Comparison of ENCODE assay signal across 26 cellular contexts in the genomic region with DNA sequence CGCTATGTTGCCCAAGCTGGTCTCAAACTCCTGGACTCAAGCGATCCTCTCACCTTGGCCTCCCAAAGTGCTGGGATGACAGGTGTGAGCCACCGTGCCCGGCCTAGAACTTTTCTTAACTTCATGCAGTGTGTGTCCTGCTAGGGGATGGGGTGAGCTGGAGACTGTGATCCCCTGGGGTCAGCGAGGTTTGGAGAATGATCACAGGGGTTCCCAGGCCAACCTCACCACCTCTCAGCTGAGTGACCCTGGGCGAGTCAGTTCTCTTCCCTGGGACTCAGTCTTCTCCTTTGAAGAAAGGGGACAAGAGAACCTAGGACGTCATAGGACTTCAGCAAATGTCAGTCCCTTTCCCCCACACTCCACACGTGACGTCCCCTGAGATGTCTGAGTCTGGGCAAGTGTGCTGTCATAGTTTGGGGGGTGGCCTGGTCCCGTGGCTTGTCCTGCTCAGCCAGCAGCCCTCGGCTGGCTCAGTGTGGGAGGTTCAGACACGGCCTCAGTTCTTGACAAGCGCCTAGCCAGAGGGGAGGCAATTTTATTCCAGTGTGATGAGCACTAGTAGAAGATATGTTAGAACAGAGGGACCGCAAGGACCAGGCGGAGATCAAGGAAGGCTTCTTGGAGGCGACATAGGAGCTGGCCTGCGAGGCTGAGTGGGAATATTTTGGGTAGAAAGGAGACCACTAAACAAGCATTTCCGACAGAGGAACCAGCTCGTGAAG. TPM values are rescaled to one million over a fixed set of nuclear protein-coding genes. Genes with fewer than 3 reads are reported as not detected.
DNase-seq lines count a peak whose midpoint lies in the region; ATAC-seq, FAIRE-seq and TF ChIP-seq lines count a peak whose summit lies in the region.
"Had no signal": no experiment of that assay in that cellular context is flagged by ENCODE, and none has a peak within 500 bp of the region (broad histone marks: within the 10 kb centered on the region; RNA-seq: fewer than 3 reads in every experiment).

No MANE protein-coding gene starts in this region.

- H3K4me3 Mint-ChIP-seq in mesothelial cell of epicardium = no peak overlapping the region
- H3K4me3 Mint-ChIP-seq in osteocyte (ENCODE audit: unreplicated experiment) = no peak overlapping the region
- H3K4me3 Mint-ChIP-seq: CD8-positive, alpha-beta T cell had no signal

- ATAC-seq in Right ventricle myocardium superior (ENCODE audit: poor library complexity) = no peak
- ATAC-seq in heart left ventricle = no peak
- peak; percentile 28; the same call in 1 of the 3 replicates for ATAC-seq in K562
- no peak for ATAC-seq in HG02970 (IDR thresholded peaks at IDR 0.05; ENCODE audit: low FRiP score, unreplicated experiment)
- ATAC-seq: CD8-positive, alpha-beta T cell; Panc1 had no signal

- H3K27me3 ChIP-seq in heart left ventricle (no peaks in the 10 kb centered on the region), K562 (ENCODE audit: control insufficient read depth in 2 of 2, insufficient read depth in 2 of 2, low read length in 2 of 2) (peaks cover 37 to 73% of the 10 kb centered on the region in 2 experiments; a peak in 4 of 5 replicates), stomach smooth muscle (ENCODE audit: control insufficient read depth in 1 of 2, insufficient read depth in 2 of 2, low read length in 2 of 2) (no peaks in the 10 kb centered on the region)

- H3K9ac ChIP-seq in K562 (ENCODE audit: insufficient read depth in 1 of 2, low read depth in 2 of 2, low read length in 2 of 2) (no peak overlapping the region), stomach smooth muscle (ENCODE audit: low read length in 2 of 2) (no peak overlapping the region)
- H3K9ac ChIP-seq: KMS-11 had no signal

- no peak overlapping the region for H3K4me3 ChIP-seq in heart left ventricle
- H3K4me3 ChIP-seq in K562 = no peak overlapping the region
- H3K4me3 ChIP-seq in stomach smooth muscle (ENCODE audit: low read length in 2 of 2) = no peak overlapping the region
- H3K4me3 ChIP-seq: SJCRH30 had no signal

- no peaks in the 10 kb centered on the region for H3K36me3 Mint-ChIP-seq in mesothelial cell of epicardium
- no peaks in the 10 kb centered on the region for H3K36me3 Mint-ChIP-seq in osteocyte (ENCODE audit: unreplicated experiment)
- H3K36me3 Mint-ChIP-seq: CD8-positive, alpha-beta T cell had no signal

- POLR2A ChIA-PET in K562 (lab: Yijun Ruan, JAX) = interaction anchor here (0.6 kb wide), 1 partner anchor 244 kb away, joined by 3 read pairs; no protein-coding TSS in a partner anchor

- TF ChIP-seq RAD21 in K562 (CRISPR knock-in tag; conservative IDR thresholded peaks at IDR 0.05 in 1 of 2, IDR thresholded peaks at IDR 0.05 in 1 of 2) = no peak

- peak overlapping the region; percentile 2 for H3K27ac Mint-ChIP-seq in mesothelial cell of epicardium
- H3K27ac Mint-ChIP-seq in osteocyte (ENCODE audit: unreplicated experiment) = no peak overlapping the region
- H3K27ac Mint-ChIP-seq: CD8-positive, alpha-beta T cell had no signal

- H3K4me1 ChIP-seq in heart left ventricle = peaks cover 0 to 18% (median 9%) of the 10 kb centered on the region in 12 donors
- peaks cover 3 to 19% of the 10 kb centered on the region in 2 experiments; a peak in 3 of 5 replicates for H3K4me1 ChIP-seq in K562 (replicated peaks in 1 of 2; ENCODE audit: control insufficient read depth in 2 of 2, insufficient read depth in 2 of 2, low read length in 2 of 2)
- H3K4me1 ChIP-seq in stomach smooth muscle (ENCODE audit: control insufficient read depth, insufficient read depth, low read length) = peaks cover 32% of the 10 kb centered on the region

- no peak for TF ChIP-seq CTCF in heart left ventricle (IDR thresholded peaks at IDR 0.05)
- TF ChIP-seq CTCF in K562 (IDR thresholded peaks at IDR 0.05 in 2 of 3, conservative IDR thresholded peaks at IDR 0.05 in 1 of 3; ENCODE audit: insufficient read depth in 2 of 3, low read depth in 1 of 3, low read length in 3 of 3) = no peak
- TF ChIP-seq CTCF in mesothelial cell of epicardium (IDR thresholded peaks at IDR 0.05; ENCODE audit: unreplicated experiment) = no peak
- no peak for TF ChIP-seq CTCF in osteocyte (IDR thresholded peaks at IDR 0.05)

- H3K4me1 Mint-ChIP-seq in mesothelial cell of epicardium (peaks cover 22% of the 10 kb centered on the region), osteocyte (ENCODE audit: unreplicated experiment) (peaks cover 2% of the 10 kb centered on the region)

- H3K79me2 ChIP-seq in K562 (ENCODE audit: control insufficient read depth, insufficient read depth, low read length) = no peaks in the 10 kb centered on the region

- no peak overlapping the region for H2AFZ ChIP-seq in K562 (ENCODE audit: low read depth, low read length)

- in situ Hi-C loops in K562 (cut with MboI) = no loop called here

- H3K9me3 Mint-ChIP-seq in mesothelial cell of epicardium (no peaks in the 10 kb centered on the region), osteocyte (ENCODE audit: unreplicated experiment) (no peaks in the 10 kb centered on the region)
- H3K9me3 Mint-ChIP-seq: CD8-positive, alpha-beta T cell had no signal

- H3K36me3 ChIP-seq in heart left ventricle (no peaks in the 10 kb centered on the region), K562 (ENCODE audit: control insufficient read depth, insufficient read depth, low read length) (no peaks in the 10 kb centered on the region), stomach smooth muscle (ENCODE audit: control insufficient read depth in 2 of 2, insufficient read depth in 2 of 2, low read length in 2 of 2) (no peaks in the 10 kb centered on the region)
- H3K36me3 ChIP-seq: SJCRH30 had no signal

- no peak for TF ChIP-seq EP300 in K562 (IDR thresholded peaks at IDR 0.05; ENCODE audit: low read length)

- no peaks in the 10 kb centered on the region for H3K9me1 ChIP-seq in K562 (ENCODE audit: control insufficient read depth, insufficient read depth, low read length)

- H3K27ac ChIP-seq in heart left ventricle = no peak overlapping the region
- H3K27ac ChIP-seq in K562 (ENCODE audit: extremely low read depth, low read depth, low read length) = no peak overlapping the region
- peak overlapping the region; percentile 6 for H3K27ac ChIP-seq in stomach smooth muscle (ENCODE audit: low read length)
- H3K27ac ChIP-seq: KMS-11, SJCRH30 had no signal

- CTCF ChIA-PET in K562 (lab: Yijun Ruan, JAX; ENCODE audit: low intra/inter-chr PET ratio) = no interaction called here

- 0 out of 2 replicates have a peak, but pooled peaks cover 5% of the 10 kb centered on the region for H4K20me1 ChIP-seq in K562 (replicated peaks; ENCODE audit: control insufficient read depth, insufficient read depth, low read length)

- H3K27me3 Mint-ChIP-seq in mesothelial cell of epicardium (ENCODE audit: low read depth) (no peaks in the 10 kb centered on the region), osteocyte (ENCODE audit: unreplicated experiment) (peaks cover 16% of the 10 kb centered on the region)

- H3K4me2 ChIP-seq in K562 (ENCODE audit: insufficient read depth, low read length) = no peak overlapping the region
- H3K4me2 ChIP-seq: KMS-11 had no signal

- WGBS in heart left ventricle, 4 donors = 89 to 91% (median 90%) methylated on average over 18 to 19 of the region's 19 CpGs
- 7% methylated on average over 19 of the region's 19 CpGs for WGBS in K562 (ENCODE audit: insufficient coverage, low coverage, missing lambda C conversion rate)

- intact Hi-C loops in Right ventricle myocardium superior (cut with DNase I) = no loop called here
- intact Hi-C loops in heart left ventricle (cut with DNase I) = loop anchor here in 1 of 10 donors (5.0 kb wide), 2 partner anchors 43 to 87 kb away; partner anchors contain the start of gene ELN
- intact Hi-C loops in K562 (cut with micrococcal nuclease) = no loop called here

- H3K9me3 ChIP-seq in heart left ventricle (no peaks in the 10 kb centered on the region), K562 (replicated peaks; ENCODE audit: control insufficient read depth, insufficient read depth, low read depth, low read length) (no peaks in the 10 kb centered on the region), stomach smooth muscle (ENCODE audit: control insufficient read depth in 2 of 2, low read length in 2 of 2) (no peaks in the 10 kb centered on the region)
- H3K9me3 ChIP-seq: SJCRH30 had no signal

- TF ChIP-seq POLR2A in heart left ventricle (IDR thresholded peaks at IDR 0.05) (no peak), K562 (conservative IDR thresholded peaks at IDR 0.05) (no peak)

- BruUV-seq in K562 (replicated peaks; lab: Mats Ljungman, UMichigan) = no TSS peak

- peak; percentile 19 for FAIRE-seq in K562 (lab: Jason Lieb, UNC)
- FAIRE-seq: G401.6, GM18507, GM19239 had no signal

- peak; percentile 40 for DNase-seq in Right ventricle myocardium superior
- no peak for DNase-seq in heart left ventricle
- no peak for DNase-seq in K562 (ENCODE audit: extremely low read depth in 1 of 4, low spot score in 3 of 4)
- no peak for DNase-seq in mesothelial cell of epicardium (ENCODE audit: low spot score in 2 of 2, unreplicated experiment in 2 of 2)
- no peak for DNase-seq in osteocyte (ENCODE audit: extremely low spot score, unreplicated experiment)
- no peak for DNase-seq in activated CD4-positive, CD25-positive, alpha-beta regulatory T cell treated with anti-CD3 and anti-CD28 coated beads, Interleukin-2, amount 50 U/mL, for 72 hours
- DNase-seq: C1 segment of cervical spinal cord; Calu3; CD8-positive, alpha-beta T cell; GOT3; HCEC 1CT; NCI-H1105; NCI-H146; NCI-H2029; NCI-H2171; NCI-H345; NCI-H524 treated with DMSO at 0.1 percent for 48 hours; SJCRH30 had no signal

RNA-seq across cellular contexts. Expression of gene ELN, which starts 43.3 kb away (rescaled TPM):
- 33.2 TPM for total RNA-seq in Right ventricle myocardium superior
- total RNA-seq in heart left ventricle = 10 to 100 TPM; 17.4 to 81.1 (median 42.8) TPM
- 10 to 100 TPM; 37.9 to 68.1 TPM for polyA plus RNA-seq in heart left ventricle
- not detected in 2 replicates for total RNA-seq in K562 (2011; cell fraction: chromatin; rRNA removed; ENCODE audit: low replicate concordance)
- total RNA-seq in K562 (2011; cell fraction: nucleolus; rRNA removed) = not detected in 2 replicates
- total RNA-seq in K562 (2011; cell fraction: nucleoplasm; rRNA removed) = not detected in 2 replicates
- total RNA-seq in K562 (2014; rRNA removed) = not detected in 2 replicates
- not detected in 2 replicates for total RNA-seq in K562 (2014; rRNA removed; fragmentation: Illumina TruSeq; extraction: Trizol)
- not detected in 2 replicates for total RNA-seq in K562 (2015; rRNA removed; fragmentation: Illumina TruSeq; extraction: Trizol)
- 0.20 TPM in 2 replicates for total RNA-seq in K562 (2021)
- polyA plus RNA-seq in K562 (2011; rRNA removed) = not detected in 2 replicates
- polyA plus RNA-seq in K562 (2011; cell fraction: cytosol; rRNA removed) = 0.01 TPM in 1 of 2 replicates, not detected in the other
- not detected in 2 replicates for polyA plus RNA-seq in K562 (2011; cell fraction: nucleus; rRNA removed)
- 0.14 TPM in 1 of 2 replicates, not detected in the other for polyA plus RNA-seq in K562 (2012)
- not detected in 2 replicates for polyA plus RNA-seq in K562 (2014; fragmentation: Illumina TruSeq; extraction: Trizol)
- not detected for polyA plus RNA-seq in K562 (2014; fragmentation: Nextera tagmentation; extraction: Ambion mirVana)
- polyA plus RNA-seq in K562 (2014; rRNA removed) = not detected in 2 replicates
- not detected in 2 replicates for polyA minus RNA-seq in K562 (2011; rRNA and poly(A)+ RNA removed)
- polyA minus RNA-seq in K562 (2011; cell fraction: cytosol; rRNA and poly(A)+ RNA removed) = not detected in 2 replicates
- polyA minus RNA-seq in K562 (2011; cell fraction: nucleus; rRNA and poly(A)+ RNA removed) = not detected in 2 replicates
- 32.9 to 37.4 TPM (median 33.2 TPM) in 3 replicates for total RNA-seq in mesothelial cell of epicardium
- total RNA-seq in osteocyte = 13.3 and 13.5 TPM in 2 replicates
- total RNA-seq: CD8-positive, alpha-beta T cell; HT1080 had no signal

Comparison
In these comparisons a context has a peak if more than half of its experiments do, and no peak if none do; other contexts are left out.
1. RNA of gene ELN, which starts 43.3 kb away (total RNA-seq): 17.4 to 81.1 TPM in heart left ventricle, 33.2 TPM in Right ventricle myocardium superior (single experiment), 32.9 to 37.4 TPM in mesothelial cell of epicardium and 13.3 to 13.5 TPM in osteocyte; 0.20 TPM in K562; every median in the first group is over 10 times any median in the second.